In genomic region chr16:12406840-12407690, GRCh38 we compare ENCODE assay signal across 12 cellular contexts.
DNase-seq lines count a peak whose midpoint lies in the region; ATAC-seq, FAIRE-seq and TF ChIP-seq lines count a peak whose summit lies in the region.
"Had no signal": no experiment of that assay in that cellular context is flagged by ENCODE, and none has a peak within 500 bp of the region (broad histone marks: within the 10 kb centered on the region; RNA-seq: fewer than 3 reads in every experiment).

No MANE protein-coding gene starts in this region.

- H3K27me3 ChIP-seq in HepG2 (ENCODE audit: control insufficient read depth in 1 of 2, insufficient read depth in 2 of 2, low read length in 2 of 2): no peaks in the 10 kb centered on the region

- no peak overlapping the region for H3K4me3 ChIP-seq in HepG2 (replicated peaks in 1 of 3; ENCODE audit: insufficient read depth in 1 of 3, low read depth in 2 of 3, low read length in 3 of 3)

- no peaks in the 10 kb centered on the region for H3K79me2 ChIP-seq in HepG2 (ENCODE audit: insufficient read depth, low read length)

- no peak for FAIRE-seq in HTR-8/SVneo (lab: Jason Lieb, UNC)
- FAIRE-seq in HepG2 (lab: Jason Lieb, UNC): no peak
- no peak for FAIRE-seq in D721Med (lab: Jason Lieb, UNC)

- in situ Hi-C loops in Caki2 (cut with HindIII; ENCODE audit: low pct_unique_long_range_greater_than_20kb, low sequenced_read_pairs): no loop called here
- in situ Hi-C loops in HepG2 (cut with HindIII; ENCODE audit: extremely low pct_ligation_motif_present, low pct_unique_long_range_greater_than_20kb): no loop called here

- intact Hi-C loops in HepG2 (cut with micrococcal nuclease; ENCODE audit: unreplicated experiment) (no loop called here), head of caudate nucleus (cut with DNase I) (no loop called here)

- TF ChIP-seq CTCF in HepG2 (CRISPR knock-in tag; IDR thresholded peaks at IDR 0.05) (no peak), D721Med (IDR thresholded peaks at IDR 0.05; ENCODE audit: insufficient read depth, missing control alignments) (no peak)

- no peaks in the 10 kb centered on the region for H3K36me3 ChIP-seq in HepG2 (replicated peaks in 1 of 2; ENCODE audit: control insufficient read depth in 1 of 2, insufficient read depth in 2 of 2, low read length in 2 of 2)

- TF ChIP-seq EP300 in HepG2 (IDR thresholded peaks at IDR 0.05; ENCODE audit: low read depth in 2 of 2, low read length in 2 of 2) (no peak; a peak in 1 of 4 replicates), HepG2 (CRISPR knock-in tag; IDR thresholded peaks at IDR 0.05; ENCODE audit: borderline replicate concordance) (no peak)

- peak overlapping the region; percentile 32 for H3K4me2 ChIP-seq in HepG2 (ENCODE audit: low read depth, low read length)

- H2AFZ ChIP-seq in HepG2 (ENCODE audit: low read length): no peak overlapping the region

- ATAC-seq in HepG2: peak; percentile 71
- no peak for ATAC-seq in GM18517 (IDR thresholded peaks at IDR 0.05; ENCODE audit: unreplicated experiment)
- no peak for ATAC-seq in HG02852 (IDR thresholded peaks at IDR 0.05; ENCODE audit: unreplicated experiment)
- ATAC-seq: natural killer cell had no signal

- no peak for TF ChIP-seq RAD21 in HepG2 (CRISPR knock-in tag; IDR thresholded peaks at IDR 0.05)

- peak overlapping the region; percentile 29 for H3K27ac ChIP-seq in angular gyrus (ENCODE audit: low read depth, low read length)
- H3K27ac ChIP-seq in HepG2 (ENCODE audit: extremely low read length, insufficient read depth, low read length): peak overlapping the region; percentile 55

- POLR2A ChIA-PET in HepG2 (lab: Yijun Ruan, JAX): interaction anchor here (0.7 to 2.2 kb wide), 4 partner anchors 14 to 507 kb away, joined by 3 to 11 read pairs (median 3); no protein-coding TSS in a partner anchor

- H4K20me1 ChIP-seq in HepG2 (ENCODE audit: insufficient read depth, low read length): no peaks in the 10 kb centered on the region

- BruUV-seq in HepG2 (replicated peaks; lab: Mats Ljungman, UMichigan): no TSS peak

- H3K9ac ChIP-seq in HepG2 (ENCODE audit: insufficient read depth, low read depth, low read length): no peak overlapping the region; the same call in 1 of the 2 replicates

- peaks cover 21% of the 10 kb centered on the region for H3K4me1 ChIP-seq in HepG2 (ENCODE audit: insufficient read depth, low read length)

- 86% methylated on average over 11 of the region's 11 CpGs for WGBS in HepG2 (ENCODE audit: low lambda C conversion rate)

- TF ChIP-seq POLR2A in HepG2 (IDR thresholded peaks at IDR 0.05; ENCODE audit: insufficient read depth in 1 of 2, low read depth in 2 of 2, low read length in 2 of 2): no peak

- peak; percentile 57 for DNase-seq in Caki2 (ENCODE audit: low read depth)
- peak; percentile 11 for DNase-seq in HTR-8/SVneo (ENCODE audit: insufficient read length, low spot score)
- DNase-seq in HepG2 (ENCODE audit: low spot score): peak; percentile 84
- no peak for DNase-seq in head of caudate nucleus
- DNase-seq in D721Med (ENCODE audit: insufficient read length, low spot score): no peak
- DNase-seq: activated CD8-positive, alpha-beta memory T cell treated with anti-CD3 and anti-CD28 coated beads, Interleukin-2, amount 50 U/mL, for 4 hours; GF-D8; hippocampal formation; natural killer cell had no signal

- CTCF ChIA-PET in HepG2 (lab: Yijun Ruan, JAX; ENCODE audit: low intra/inter-chr PET ratio, low total read pairs): no interaction called here

- H3K9me3 ChIP-seq in HepG2 (ENCODE audit: low read length): no peaks in the 10 kb centered on the region

TF ChIP-seq in HepG2, 621 proteins besides CTCF, POLR2A, EP300 and RAD21 (continues in another document):
- TF ChIP-seq ASH2L (IDR thresholded peaks at IDR 0.05; ENCODE audit: insufficient read length, low read depth, low read length): peak; percentile 63
- TF ChIP-seq TSC22D2 (CRISPR knock-in tag; IDR thresholded peaks at IDR 0.05; ENCODE audit: borderline replicate concordance): no peak
- TF ChIP-seq CEBPB (IDR thresholded peaks at IDR 0.05; ENCODE audit: borderline replicate concordance, low read depth, low read length): peak; percentile 92
- TF ChIP-seq MEF2D (CRISPR knock-in tag; IDR thresholded peaks at IDR 0.05): 0 out of 2 replicates have a peak, but pooled peaks have one; percentile 30
- TF ChIP-seq, protein P1, sequence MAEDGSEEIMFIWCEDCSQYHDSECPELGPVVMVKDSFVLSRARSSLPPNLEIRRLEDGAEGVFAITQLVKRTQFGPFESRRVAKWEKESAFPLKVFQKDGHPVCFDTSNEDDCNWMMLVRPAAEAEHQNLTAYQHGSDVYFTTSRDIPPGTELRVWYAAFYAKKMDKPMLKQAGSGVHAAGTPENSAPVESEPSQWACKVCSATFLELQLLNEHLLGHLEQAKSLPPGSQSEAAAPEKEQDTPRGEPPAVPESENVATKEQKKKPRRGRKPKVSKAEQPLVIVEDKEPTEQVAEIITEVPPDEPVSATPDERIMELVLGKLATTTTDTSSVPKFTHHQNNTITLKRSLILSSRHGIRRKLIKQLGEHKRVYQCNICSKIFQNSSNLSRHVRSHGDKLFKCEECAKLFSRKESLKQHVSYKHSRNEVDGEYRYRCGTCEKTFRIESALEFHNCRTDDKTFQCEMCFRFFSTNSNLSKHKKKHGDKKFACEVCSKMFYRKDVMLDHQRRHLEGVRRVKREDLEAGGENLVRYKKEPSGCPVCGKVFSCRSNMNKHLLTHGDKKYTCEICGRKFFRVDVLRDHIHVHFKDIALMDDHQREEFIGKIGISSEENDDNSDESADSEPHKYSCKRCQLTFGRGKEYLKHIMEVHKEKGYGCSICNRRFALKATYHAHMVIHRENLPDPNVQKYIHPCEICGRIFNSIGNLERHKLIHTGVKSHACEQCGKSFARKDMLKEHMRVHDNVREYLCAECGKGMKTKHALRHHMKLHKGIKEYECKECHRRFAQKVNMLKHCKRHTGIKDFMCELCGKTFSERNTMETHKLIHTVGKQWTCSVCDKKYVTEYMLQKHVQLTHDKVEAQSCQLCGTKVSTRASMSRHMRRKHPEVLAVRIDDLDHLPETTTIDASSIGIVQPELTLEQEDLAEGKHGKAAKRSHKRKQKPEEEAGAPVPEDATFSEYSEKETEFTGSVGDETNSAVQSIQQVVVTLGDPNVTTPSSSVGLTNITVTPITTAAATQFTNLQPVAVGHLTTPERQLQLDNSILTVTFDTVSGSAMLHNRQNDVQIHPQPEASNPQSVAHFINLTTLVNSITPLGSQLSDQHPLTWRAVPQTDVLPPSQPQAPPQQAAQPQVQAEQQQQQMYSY (CRISPR knock-in tag; IDR thresholded peaks at IDR 0.05): no peak
- no peak for TF ChIP-seq CERS6 (CRISPR knock-in tag; IDR thresholded peaks at IDR 0.05)
- no peak for TF ChIP-seq PRDM4 (CRISPR knock-in tag; IDR thresholded peaks at IDR 0.05; ENCODE audit: borderline replicate concordance)
- no peak for TF ChIP-seq ZNF557 (CRISPR knock-in tag; IDR thresholded peaks at IDR 0.05)
- TF ChIP-seq TBP (CRISPR knock-in tag; IDR thresholded peaks at IDR 0.05): no peak
- no peak for TF ChIP-seq E2F2 (CRISPR knock-in tag; IDR thresholded peaks at IDR 0.05; ENCODE audit: borderline replicate concordance)
- no peak for TF ChIP-seq KDM2A (CRISPR knock-in tag; IDR thresholded peaks at IDR 0.05; ENCODE audit: borderline replicate concordance, low read depth)
- no peak for TF ChIP-seq SP5 (CRISPR knock-in tag; IDR thresholded peaks at IDR 0.05; ENCODE audit: borderline replicate concordance, low read depth)

Comparison
In these comparisons a context has a peak if more than half of its experiments do, and no peak if none do; other contexts are left out.
1. DNase-seq: peak in Caki2 (single experiment), HTR-8/SVneo (single experiment) and HepG2 (single experiment); none in head of caudate nucleus (0 of 42) and D721Med (single experiment).